21 cellular contexts compared by ENCODE assay signal in genomic region chr22:20388200-20388599, GRCh38.
"Had no signal": no experiment of that assay in that cellular context is flagged by ENCODE, and none has a peak within 500 bp of the region (broad histone marks: within the 10 kb centered on the region; RNA-seq: fewer than 3 reads in every experiment).

No MANE protein-coding gene starts in this region.

- DNase-seq: KBM-7, NCI-H1092, NCI-H1105 treated with DMSO at 0.1 percent for 48 hours, NCI-H1417 treated with DMSO at 0.1 percent for 48 hours, NCI-H146, NCI-H1694 treated with DMSO at 0.1 percent for 48 hours, NCI-H1930, NCI-H2081, NCI-H2107, NCI-H2227 treated with DMSO at 0.1 percent for 48 hours, NCI-H524, NCI-H69, NCI-H774, Right ventricle myocardium superior, RPMI8226, SIG-M5 had no signal

- H3K4me1 ChIP-seq: SJSA1 had no signal

- H3K36me3 ChIP-seq: SJSA1 had no signal

- H3K27ac ChIP-seq: HL-60, SJSA1, SK-N-MC had no signal

- H3K9me3 ChIP-seq: SJSA1 had no signal

- H3K27me3 ChIP-seq: SJSA1 had no signal

- H3K4me3 ChIP-seq: SJSA1, SK-N-MC had no signal

- FAIRE-seq: HTR-8/SVneo, RCC 7860 had no signal
